ENCODE assay signal across 30 cellular contexts in genomic region chr12:67764055-67764454, GRCh38.
"Had no signal": no experiment of that assay in that cellular context is flagged by ENCODE, and none has a peak within 500 bp of the region (broad histone marks: within the 10 kb centered on the region; RNA-seq: fewer than 3 reads in every experiment).

No MANE protein-coding gene starts in this region.

- ATAC-seq: activated naive CD4-positive, alpha-beta T cell treated with anti-CD3 and anti-CD28 coated beads, Interleukin-2, amount 50 U/mL, for 72 hours; activated T-cell treated with anti-CD3 and anti-CD28 coated beads, Interleukin-2, amount 50 U/mL, for 4 hours had no signal

- H3K9me3 ChIP-seq: adrenal gland had no signal

- DNase-seq: activated B cell treated with CpG ODN at 0.5 μM for 24 hours; activated CD4-positive, alpha-beta memory T cell treated with anti-CD3 and anti-CD28 coated beads for 36 hours; activated CD4-positive, alpha-beta T cell treated with anti-CD3 and anti-CD28 coated beads for 4 hours; activated CD4-positive, alpha-beta T cell treated with anti-CD3 and anti-CD28 coated beads, Interleukin-2, amount 50 U/mL, for 1 hour; activated CD4-positive, CD25-positive, alpha-beta regulatory T cell treated with anti-CD3 and anti-CD28 coated beads, Interleukin-2, amount 50 U/mL, for 72 hours; activated CD8-positive, alpha-beta memory T cell treated with anti-CD3 and anti-CD28 coated beads, Interleukin-2, amount 50 U/mL, for 4 hours; activated gamma-delta T cell treated with Interleukin-2 at 50 U/mL for 16 hours; activated naive CD4-positive, alpha-beta T cell treated with anti-CD3 and anti-CD28 coated beads for 36 hours; activated T-cell treated with anti-CD3 and anti-CD28 coated beads for 4 hours; activated T-cell treated with anti-CD3 and anti-CD28 coated beads, Interleukin-2, amount 50 U/mL, for 4 hours; adrenal gland; caudate nucleus; cerebellar nuclear complex; cortex of kidney; NCI-H1105; NCI-H1436; NCI-H1694; NCI-H1930; NCI-H2081 treated with DMSO at 0.1 percent for 48 hours; NCI-H345; NCI-H526; NCI-H748 treated with DMSO at 0.1 percent for 48 hours; PC-9; Right ventricle myocardium superior; SW 1271; T-helper 1 cell; T-helper 2 cell; T-helper 9 cell had no signal

- H3K4me3 ChIP-seq: adrenal gland, PC-9 had no signal

- H3K27ac ChIP-seq: adrenal gland, PC-9, VCaP had no signal

- H3K36me3 ChIP-seq: adrenal gland had no signal

- H3K27me3 ChIP-seq: adrenal gland had no signal
